In the genomic region with DNA sequence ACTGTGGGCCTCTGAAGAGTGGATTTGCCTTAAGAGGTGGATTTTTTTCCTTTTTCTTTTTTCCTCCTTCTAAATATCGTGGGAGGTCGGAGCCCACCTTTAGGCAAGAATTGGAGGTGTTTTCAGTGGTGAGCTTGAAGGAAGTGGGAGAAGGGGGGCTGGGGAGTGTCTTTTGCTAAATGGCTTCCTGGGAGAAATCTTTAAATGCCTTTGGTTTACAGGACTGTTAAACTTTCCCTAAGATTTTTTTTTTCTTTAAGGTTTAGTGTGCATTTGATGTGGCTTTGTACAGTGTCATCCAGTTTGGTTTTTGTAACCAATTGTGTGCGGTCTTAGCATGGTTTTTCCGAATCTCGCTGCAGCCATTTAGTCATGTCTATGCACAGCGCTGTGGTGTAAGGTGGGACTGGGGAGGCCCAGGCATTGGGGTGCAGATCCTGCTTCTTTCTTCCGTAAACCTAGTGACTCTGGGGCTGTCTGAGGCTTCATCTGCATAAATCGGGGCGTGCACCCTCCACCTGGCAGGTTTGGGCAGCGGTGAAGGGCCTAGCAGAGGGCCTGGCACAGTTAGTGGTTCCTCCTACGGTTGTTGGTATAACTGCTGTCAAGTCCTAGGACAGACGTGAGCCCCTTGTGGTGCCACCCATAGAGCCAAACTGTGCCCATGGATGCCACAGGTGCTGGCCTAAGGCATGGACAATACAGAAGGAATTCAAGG, we compare ENCODE assay signal across 8 cellular contexts. TPM values are rescaled to one million over a fixed set of nuclear protein-coding genes. Genes with fewer than 3 reads are reported as not detected.
DNase-seq lines count a peak whose midpoint lies in the region; ATAC-seq and TF ChIP-seq lines count a peak whose summit lies in the region.

No MANE protein-coding gene starts in this region.

- H3K9ac ChIP-seq in neuronal stem cell (ENCODE audit: low read depth, low read length, poor library complexity): peak overlapping the region; percentile 85

- no peak overlapping the region for H2BK15ac ChIP-seq in neuronal stem cell (ENCODE audit: low read length)

- no peak overlapping the region for H2AFZ ChIP-seq in neuronal stem cell (ENCODE audit: low read length)

- no peak for TF ChIP-seq CTCF in type B pancreatic cell (conservative IDR thresholded peaks at IDR 0.05)

- no peak overlapping the region for H3K4ac ChIP-seq in neuronal stem cell (ENCODE audit: low read length)

- H3K36me3 Mint-ChIP-seq in type B pancreatic cell: peaks cover 4% of the 10 kb centered on the region

- H2AK5ac ChIP-seq in neuronal stem cell (ENCODE audit: low read depth, low read length): peak overlapping the region; percentile 84

- H3K4me2 ChIP-seq in neuronal stem cell (ENCODE audit: insufficient read depth, low read length, poor library complexity, severe bottlenecking): peak overlapping the region; percentile 82

- H3K27ac ChIP-seq in neuronal stem cell (replicated peaks; ENCODE audit: low read length): peak overlapping the region; percentile 65

- no peak overlapping the region for H4K8ac ChIP-seq in neuronal stem cell (ENCODE audit: low read depth, low read length)

- WGBS in neuronal stem cell (ENCODE audit: extremely low coverage in 2 of 2, insufficient read length in 2 of 2, insufficient replicate concordance in 1 of 2), 2 donors: no CpG with 5 or more reads among the region's 12 CpGs

- peaks cover 22 to 35% of the 10 kb centered on the region in 2 donors for H3K4me1 ChIP-seq in neuronal stem cell (ENCODE audit: control insufficient read depth in 2 of 2, insufficient read depth in 1 of 2, low read depth in 1 of 2, low read length in 2 of 2)

- no peak overlapping the region for H3K18ac ChIP-seq in neuronal stem cell (ENCODE audit: low read length)

- H3K4me1 Mint-ChIP-seq in type B pancreatic cell (ENCODE audit: unreplicated experiment): peaks cover 52% of the 10 kb centered on the region

- no peaks in the 10 kb centered on the region for H3K27me3 Mint-ChIP-seq in type B pancreatic cell

- H3K4me3 ChIP-seq in neuronal stem cell (ENCODE audit: low read length in 2 of 2): peak overlapping the region; percentile 61 to 89

- no peaks in the 10 kb centered on the region for H3K9me3 Mint-ChIP-seq in type B pancreatic cell

- no peak overlapping the region for H2BK12ac ChIP-seq in neuronal stem cell (ENCODE audit: low read length)

- ATAC-seq in esophagus mucosa: peak; percentile 84

- no peak overlapping the region for H4K91ac ChIP-seq in neuronal stem cell (ENCODE audit: low read depth, low read length, poor library complexity)

- H2BK120ac ChIP-seq in neuronal stem cell (ENCODE audit: low read depth, low read length): no peak overlapping the region

- peak; percentile 65 for DNase-seq in GM19238 (ENCODE audit: insufficient read length, low spot score)
- DNase-seq in NCI-H526 treated with DMSO at 0.1 percent for 48 hours (lab: John Stamatoyannopoulos, UW): peak; percentile 10
- DNase-seq in activated T-cell treated with anti-CD3 and anti-CD28 coated beads for 4 hours: peak; percentile 54
- DNase-seq in neuronal stem cell (ENCODE audit: low spot score): no peak
- DNase-seq in type B pancreatic cell (ENCODE audit: extremely low spot score, unreplicated experiment): no peak
- DNase-seq in NCI-H1092 treated with DMSO at 0.1 percent for 48 hours (lab: John Stamatoyannopoulos, UW): no peak
- DNase-seq in GOT3 (lab: John Stamatoyannopoulos, UW): no peak

- peak overlapping the region; percentile 42 for H2BK5ac ChIP-seq in neuronal stem cell (ENCODE audit: low read length)

- H3K14ac ChIP-seq in neuronal stem cell (ENCODE audit: low read length): no peak overlapping the region

- no peaks in the 10 kb centered on the region for H3K9me3 ChIP-seq in neuronal stem cell (replicated peaks in 1 of 2; ENCODE audit: control insufficient read depth in 2 of 2, insufficient read depth in 1 of 2, low read depth in 1 of 2, low read length in 2 of 2)

- no peaks in the 10 kb centered on the region for H3K79me1 ChIP-seq in neuronal stem cell (ENCODE audit: low read depth, low read length)

- peak overlapping the region; percentile 12 for H3K23ac ChIP-seq in neuronal stem cell (ENCODE audit: low read depth, low read length, poor library complexity)

- peak overlapping the region; percentile 98 for H3K4me3 Mint-ChIP-seq in type B pancreatic cell

- peaks cover 6 to 35% of the 10 kb centered on the region in 2 donors for H3K36me3 ChIP-seq in neuronal stem cell (replicated peaks in 1 of 2; ENCODE audit: control insufficient read depth in 2 of 2, insufficient read depth in 2 of 2, low read length in 2 of 2)

- H3K27me3 ChIP-seq in neuronal stem cell (ENCODE audit: control insufficient read depth in 3 of 3, insufficient read depth in 3 of 3, low read depth in 1 of 3, low read length in 3 of 3): no peaks in the 10 kb centered on the region

- H3K27ac Mint-ChIP-seq in type B pancreatic cell: peak overlapping the region; percentile 92

RNA-seq across cellular contexts. Expression of gene PRRC2B, which starts 1.3 kb away (rescaled TPM):
- total RNA-seq in esophagus mucosa: 82.9 TPM
- 108 TPM for polyA plus RNA-seq in neuronal stem cell (2013, experiment 1 of 2)
- 114 TPM for polyA plus RNA-seq in neuronal stem cell (2013, experiment 2 of 2)
- 225 and 300 TPM in 2 replicates for total RNA-seq in type B pancreatic cell (ENCODE audit: low replicate concordance)

Comparison
In these comparisons a context has a peak if more than half of its experiments do, and no peak if none do; other contexts are left out.
1. DNase-seq: peak in GM19238 (single experiment), NCI-H526 treated with DMSO at 0.1 percent for 48 hours (single experiment) and activated T-cell treated with anti-CD3 and anti-CD28 coated beads for 4 hours (single experiment); none in neuronal stem cell (single experiment), type B pancreatic cell (single experiment), NCI-H1092 treated with DMSO at 0.1 percent for 48 hours (single experiment) and GOT3 (single experiment).